Comparison of ENCODE assay signal across 9 cellular contexts in genomic region chr1:207436746-207437145, GRCh38. TPM values are rescaled to one million over a fixed set of nuclear protein-coding genes. Genes with fewer than 3 reads are reported as not detected.
"Had no signal": no experiment of that assay in that cellular context is flagged by ENCODE, and none has a peak within 500 bp of the region (broad histone marks: within the 10 kb centered on the region; RNA-seq: fewer than 3 reads in every experiment).

No MANE protein-coding gene starts in this region.

RNA-seq across cellular contexts. Expression of gene CR2, which starts 17.4 kb away (rescaled TPM):
- total RNA-seq: PC-3, Right ventricle myocardium inferior, Right ventricle myocardium superior, RPMI7951, SJSA1, SK-MEL-5 had no signal
- polyA plus RNA-seq: SK-N-SH had no signal

RNA-seq across cellular contexts. Expression of gene CR1, which starts 59.2 kb away (rescaled TPM):
- total RNA-seq: OCI-LY7, PC-3, PC-9, RPMI7951, SJSA1, SK-MEL-5 had no signal
- polyA plus RNA-seq: SK-N-SH had no signal
